1 cellular context compared by ENCODE assay signal in genomic region chr10:29780096-29780495, GRCh38.
TF ChIP-seq lines count a peak whose summit lies in the region.

No MANE protein-coding gene starts in this region.

TF ChIP-seq in GM23338, 12 proteins besides CTCF, POLR2A, EP300 and RAD21 (continued from another document):
- TF ChIP-seq, protein P1, sequence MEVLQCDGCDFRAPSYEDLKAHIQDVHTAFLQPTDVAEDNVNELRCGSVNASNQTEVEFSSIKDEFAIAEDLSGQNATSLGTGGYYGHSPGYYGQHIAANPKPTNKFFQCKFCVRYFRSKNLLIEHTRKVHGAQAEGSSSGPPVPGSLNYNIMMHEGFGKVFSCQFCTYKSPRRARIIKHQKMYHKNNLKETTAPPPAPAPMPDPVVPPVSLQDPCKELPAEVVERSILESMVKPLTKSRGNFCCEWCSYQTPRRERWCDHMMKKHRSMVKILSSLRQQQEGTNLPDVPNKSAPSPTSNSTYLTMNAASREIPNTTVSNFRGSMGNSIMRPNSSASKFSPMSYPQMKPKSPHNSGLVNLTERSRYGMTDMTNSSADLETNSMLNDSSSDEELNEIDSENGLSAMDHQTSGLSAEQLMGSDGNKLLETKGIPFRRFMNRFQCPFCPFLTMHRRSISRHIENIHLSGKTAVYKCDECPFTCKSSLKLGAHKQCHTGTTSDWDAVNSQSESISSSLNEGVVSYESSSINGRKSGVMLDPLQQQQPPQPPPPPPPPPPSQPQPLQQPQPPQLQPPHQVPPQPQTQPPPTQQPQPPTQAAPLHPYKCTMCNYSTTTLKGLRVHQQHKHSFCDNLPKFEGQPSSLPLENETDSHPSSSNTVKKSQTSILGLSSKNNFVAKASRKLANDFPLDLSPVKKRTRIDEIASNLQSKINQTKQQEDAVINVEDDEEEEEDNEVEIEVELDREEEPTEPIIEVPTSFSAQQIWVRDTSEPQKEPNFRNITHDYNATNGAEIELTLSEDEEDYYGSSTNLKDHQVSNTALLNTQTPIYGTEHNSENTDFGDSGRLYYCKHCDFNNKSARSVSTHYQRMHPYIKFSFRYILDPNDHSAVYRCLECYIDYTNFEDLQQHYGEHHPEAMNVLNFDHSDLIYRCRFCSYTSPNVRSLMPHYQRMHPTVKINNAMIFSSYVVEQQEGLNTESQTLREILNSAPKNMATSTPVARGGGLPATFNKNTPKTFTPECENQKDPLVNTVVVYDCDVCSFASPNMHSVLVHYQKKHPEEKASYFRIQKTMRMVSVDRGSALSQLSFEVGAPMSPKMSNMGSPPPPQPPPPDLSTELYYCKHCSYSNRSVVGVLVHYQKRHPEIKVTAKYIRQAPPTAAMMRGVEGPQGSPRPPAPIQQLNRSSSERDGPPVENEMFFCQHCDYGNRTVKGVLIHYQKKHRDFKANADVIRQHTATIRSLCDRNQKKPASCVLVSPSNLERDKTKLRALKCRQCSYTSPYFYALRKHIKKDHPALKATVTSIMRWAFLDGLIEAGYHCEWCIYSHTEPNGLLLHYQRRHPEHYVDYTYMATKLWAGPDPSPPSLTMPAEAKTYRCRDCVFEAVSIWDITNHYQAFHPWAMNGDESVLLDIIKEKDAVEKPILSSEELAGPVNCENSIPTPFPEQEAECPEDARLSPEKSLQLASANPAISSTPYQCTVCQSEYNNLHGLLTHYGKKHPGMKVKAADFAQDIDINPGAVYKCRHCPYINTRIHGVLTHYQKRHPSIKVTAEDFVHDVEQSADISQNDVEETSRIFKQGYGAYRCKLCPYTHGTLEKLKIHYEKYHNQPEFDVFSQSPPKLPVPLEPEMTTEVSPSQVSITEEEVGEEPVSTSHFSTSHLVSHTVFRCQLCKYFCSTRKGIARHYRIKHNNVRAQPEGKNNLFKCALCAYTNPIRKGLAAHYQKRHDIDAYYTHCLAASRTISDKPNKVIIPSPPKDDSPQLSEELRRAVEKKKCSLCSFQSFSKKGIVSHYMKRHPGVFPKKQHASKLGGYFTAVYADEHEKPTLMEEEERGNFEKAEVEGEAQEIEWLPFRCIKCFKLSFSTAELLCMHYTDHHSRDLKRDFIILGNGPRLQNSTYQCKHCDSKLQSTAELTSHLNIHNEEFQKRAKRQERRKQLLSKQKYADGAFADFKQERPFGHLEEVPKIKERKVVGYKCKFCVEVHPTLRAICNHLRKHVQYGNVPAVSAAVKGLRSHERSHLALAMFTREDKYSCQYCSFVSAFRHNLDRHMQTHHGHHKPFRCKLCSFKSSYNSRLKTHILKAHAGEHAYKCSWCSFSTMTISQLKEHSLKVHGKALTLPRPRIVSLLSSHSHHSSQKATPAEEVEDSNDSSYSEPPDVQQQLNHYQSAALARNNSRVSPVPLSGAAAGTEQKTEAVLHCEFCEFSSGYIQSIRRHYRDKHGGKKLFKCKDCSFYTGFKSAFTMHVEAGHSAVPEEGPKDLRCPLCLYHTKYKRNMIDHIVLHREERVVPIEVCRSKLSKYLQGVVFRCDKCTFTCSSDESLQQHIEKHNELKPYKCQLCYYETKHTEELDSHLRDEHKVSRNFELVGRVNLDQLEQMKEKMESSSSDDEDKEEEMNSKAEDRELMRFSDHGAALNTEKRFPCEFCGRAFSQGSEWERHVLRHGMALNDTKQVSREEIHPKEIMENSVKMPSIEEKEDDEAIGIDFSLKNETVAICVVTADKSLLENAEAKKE (CRISPR knock-in tag; IDR thresholded peaks at IDR 0.05), result no peak
- TF ChIP-seq EZH2 (IDR thresholded peaks at IDR 0.05; ENCODE audit: low read depth, unreplicated experiment) (no peak), EZH2phosphoT487 (IDR thresholded peaks at IDR 0.05; ENCODE audit: unreplicated experiment) (no peak), ZNF114 (CRISPR knock-in tag; IDR thresholded peaks at IDR 0.05) (no peak), STAT1 (IDR thresholded peaks at IDR 0.05; ENCODE audit: unreplicated experiment) (no peak)
